Comparison of ENCODE assay signal across 1 cellular context in genomic region chr5:73422164-73422563, GRCh38.
TF ChIP-seq lines count a peak whose summit lies in the region.

No MANE protein-coding gene starts in this region.

TF ChIP-seq in K562, 482 proteins besides CTCF, POLR2A, EP300 and RAD21:
- TF ChIP-seq CSDE1 (IDR thresholded peaks at IDR 0.05): no peak
- TF ChIP-seq BMI1 (IDR thresholded peaks at IDR 0.05; ENCODE audit: low read length): no peak
- no peak for TF ChIP-seq TAF9B (IDR thresholded peaks at IDR 0.05; ENCODE audit: partially characterized antibody)
- TF ChIP-seq ZNF717 (CRISPR knock-in tag; IDR thresholded peaks at IDR 0.05): no peak
- no peak for TF ChIP-seq SREBF1 (IDR thresholded peaks at IDR 0.05; ENCODE audit: borderline replicate concordance, low read depth, low read length)
- TF ChIP-seq ZNF655 (CRISPR knock-in tag; IDR thresholded peaks at IDR 0.05): no peak
- TF ChIP-seq XRCC5 (IDR thresholded peaks at IDR 0.05; ENCODE audit: low read depth, low read length): no peak
- TF ChIP-seq ZNF133 (CRISPR knock-in tag; IDR thresholded peaks at IDR 0.05): no peak
- no peak for TF ChIP-seq SP1 (CRISPR knock-in tag; IDR thresholded peaks at IDR 0.05)
